ENCODE assay signal across 5 cellular contexts in genomic region chr9:11794984-11795383, GRCh38.
"Had no signal": no experiment of that assay in that cellular context is flagged by ENCODE, and none has a peak within 500 bp of the region (broad histone marks: within the 10 kb centered on the region; RNA-seq: fewer than 3 reads in every experiment).

No MANE protein-coding gene starts in this region.

- H3K9ac ChIP-seq: GM23248 had no signal

- H3K4me3 ChIP-seq: GM23248 had no signal

- H3K27ac ChIP-seq: GM23248 had no signal

- H2AFZ ChIP-seq: GM23248 had no signal

- DNase-seq: GM23248, GOT3, H9, HCEC 1CT, IMR-90 had no signal
